17 cellular contexts compared by ENCODE assay signal in genomic region chr1:82124987-82125638, GRCh38.
DNase-seq lines count a peak whose midpoint lies in the region; ATAC-seq and TF ChIP-seq lines count a peak whose summit lies in the region.
"Had no signal": no experiment of that assay in that cellular context is flagged by ENCODE, and none has a peak within 500 bp of the region (broad histone marks: within the 10 kb centered on the region; RNA-seq: fewer than 3 reads in every experiment).

No MANE protein-coding gene starts in this region.

- H3K27me3 ChIP-seq in HUES64 (ENCODE audit: insufficient read depth, low read length) (no peaks in the 10 kb centered on the region), WERI-Rb-1 (ENCODE audit: insufficient read depth, low read depth, severe bottlenecking) (no peaks in the 10 kb centered on the region)
- H3K27me3 ChIP-seq in CD4-positive, alpha-beta memory T cell (ENCODE audit: insufficient read depth, low read length) = no peaks in the 10 kb centered on the region

- H3K4me3 ChIP-seq in HUES64 (ENCODE audit: low read length) (peak overlapping the region; percentile 19; the same call in 1 of the 2 replicates), WERI-Rb-1 (ENCODE audit: low read depth, low read length) (no peak overlapping the region)
- H3K4me3 ChIP-seq in CD4-positive, alpha-beta memory T cell (ENCODE audit: low read length in 2 of 2) = no peak overlapping the region

- H3K9ac ChIP-seq in HUES64 (ENCODE audit: low read depth, low read length) = peak overlapping the region; percentile 55; the same call in 1 of the 2 replicates

- no peaks in the 10 kb centered on the region for H3K9me3 Mint-ChIP-seq in neural crest cell
- H3K9me3 Mint-ChIP-seq in CD4-positive, alpha-beta memory T cell = peaks cover 0 to 2% (median 0%) of the 10 kb centered on the region in 8 donors

- peak overlapping the region; percentile 56; the same call in 1 of the 2 replicates for H3K27ac ChIP-seq in HUES64 (ENCODE audit: low read depth, low read length)
- no peak overlapping the region for H3K27ac ChIP-seq in CD4-positive, alpha-beta memory T cell (ENCODE audit: low read depth, low read length)
- no peak overlapping the region for H3K27ac ChIP-seq in WERI-Rb-1
- H3K27ac ChIP-seq: C4-2B had no signal

- peak; percentile 7 for DNase-seq in Daoy (ENCODE audit: low read depth)
- peak; percentile 3 for DNase-seq in dermis blood vessel endothelial cell
- DNase-seq in neural crest cell (ENCODE audit: low read depth, low spot score) = no peak
- DNase-seq in CD4-positive, alpha-beta memory T cell = no peak
- no peak for DNase-seq in WERI-Rb-1
- no peak for DNase-seq in DMS114 treated with DMSO at 0.1 percent for 48 hours (lab: John Stamatoyannopoulos, UW; ENCODE audit: unreplicated experiment)
- DNase-seq in Right ventricle myocardium inferior (ENCODE audit: missing footprints) = no peak
- DNase-seq: Caco-2, DMS53, MV-4-11, NCI-H1417 treated with DMSO at 0.1 percent for 48 hours, NCI-H2081 treated with DMSO at 0.1 percent for 48 hours, SHP77, T-helper 17 cell had no signal

- H3K4me1 Mint-ChIP-seq in neural crest cell = peaks cover 19% of the 10 kb centered on the region
- no peaks in the 10 kb centered on the region for H3K4me1 Mint-ChIP-seq in CD4-positive, alpha-beta memory T cell
- H3K4me1 Mint-ChIP-seq: T-helper 17 cell had no signal

- CTCF ChIA-PET in CD4-positive, alpha-beta memory T cell (lab: Charles Lee; ENCODE audit: partially characterized antibody) = no interaction called here

- H3K36me3 ChIP-seq in HUES64 (ENCODE audit: insufficient read depth, low read length) (no peaks in the 10 kb centered on the region), WERI-Rb-1 (no peaks in the 10 kb centered on the region)
- H3K36me3 ChIP-seq in CD4-positive, alpha-beta memory T cell (ENCODE audit: insufficient read depth, low read length) = no peaks in the 10 kb centered on the region

- peak overlapping the region; percentile 72 for H3K27ac Mint-ChIP-seq in neural crest cell (ENCODE audit: unreplicated experiment)
- no peak overlapping the region for H3K27ac Mint-ChIP-seq in CD4-positive, alpha-beta memory T cell
- H3K27ac Mint-ChIP-seq: T-helper 17 cell had no signal

- POLR2A ChIA-PET in CD4-positive, alpha-beta memory T cell (lab: Charles Lee; ENCODE audit: partially characterized antibody) = no interaction called here

- H3K36me3 Mint-ChIP-seq in neural crest cell (ENCODE audit: low read depth) = no peaks in the 10 kb centered on the region
- no peaks in the 10 kb centered on the region for H3K36me3 Mint-ChIP-seq in CD4-positive, alpha-beta memory T cell

- intact Hi-C loops in CD4-positive, alpha-beta memory T cell (cut with micrococcal nuclease) = no loop called here
- intact Hi-C loops in Right ventricle myocardium inferior (cut with DNase I) = no loop called here

- H3K4me3 Mint-ChIP-seq in neural crest cell = no peak overlapping the region
- no peak overlapping the region for H3K4me3 Mint-ChIP-seq in CD4-positive, alpha-beta memory T cell
- H3K4me3 Mint-ChIP-seq: T-helper 17 cell had no signal

- H3K9me3 ChIP-seq in HUES64 (ENCODE audit: insufficient read depth, low read depth, low read length) (no peaks in the 10 kb centered on the region), WERI-Rb-1 (ENCODE audit: severe bottlenecking) (no peaks in the 10 kb centered on the region)
- H3K9me3 ChIP-seq in CD4-positive, alpha-beta memory T cell (ENCODE audit: control insufficient read depth in 1 of 2, low read length in 2 of 2) = no peaks in the 10 kb centered on the region
- H3K9me3 ChIP-seq: Caco-2 had no signal

- no peak for TF ChIP-seq CTCF in neural crest cell (conservative IDR thresholded peaks at IDR 0.05)
- TF ChIP-seq CTCF in WERI-Rb-1 (IDR thresholded peaks at IDR 0.05; ENCODE audit: low read depth, low read length) = no peak

- no peaks in the 10 kb centered on the region for H3K27me3 Mint-ChIP-seq in neural crest cell (ENCODE audit: low read depth)
- no peaks in the 10 kb centered on the region for H3K27me3 Mint-ChIP-seq in CD4-positive, alpha-beta memory T cell
- H3K27me3 Mint-ChIP-seq: T-helper 17 cell had no signal

- peaks cover 21% of the 10 kb centered on the region for H3K4me1 ChIP-seq in HUES64 (ENCODE audit: insufficient read depth, low read length)
- H3K4me1 ChIP-seq in CD4-positive, alpha-beta memory T cell (ENCODE audit: insufficient read depth, low read length) = no peaks in the 10 kb centered on the region
- H3K4me1 ChIP-seq: Caco-2 had no signal

- ATAC-seq in Right ventricle myocardium inferior = no peak
- ATAC-seq: Panc1, T-helper 17 cell had no signal

- 48% methylated on average over 4 of the region's 4 CpGs for WGBS in HUES64

Comparison
In these comparisons a context has a peak if more than half of its experiments do, and no peak if none do; other contexts are left out.
1. DNase-seq: peak in Daoy (single experiment) and dermis blood vessel endothelial cell (single experiment); none in neural crest cell (single experiment), CD4-positive, alpha-beta memory T cell (0 of 5), WERI-Rb-1 (single experiment), DMS114 treated with DMSO at 0.1 percent for 48 hours (single experiment) and Right ventricle myocardium inferior (single experiment).